ENCODE assay signal across 8 cellular contexts in genomic region chr5:17316973-17317459, GRCh38.
DNase-seq lines count a peak whose midpoint lies in the region; ATAC-seq and TF ChIP-seq lines count a peak whose summit lies in the region.

No MANE protein-coding gene starts in this region.

- H3K9me3 Mint-ChIP-seq in GM23338 = no peaks in the 10 kb centered on the region

- TF ChIP-seq CTCF in OCI-LY7 (conservative IDR thresholded peaks at IDR 0.05; ENCODE audit: low read length) (no peak), GM23338 (conservative IDR thresholded peaks at IDR 0.05; ENCODE audit: low read depth in 2 of 2) (no peak)

- H3K4me1 ChIP-seq in OCI-LY7 (ENCODE audit: insufficient read depth, low read length, poor library complexity, severe bottlenecking) = peaks cover 66% of the 10 kb centered on the region
- peaks cover 12% of the 10 kb centered on the region for H3K4me1 ChIP-seq in GM23338 (ENCODE audit: insufficient read depth)

- H3K79me2 ChIP-seq in OCI-LY7 (ENCODE audit: insufficient read depth, low read depth, low read length) = no peaks in the 10 kb centered on the region
- no peaks in the 10 kb centered on the region for H3K79me2 ChIP-seq in GM23338 (replicated peaks; ENCODE audit: insufficient read depth)

- no peaks in the 10 kb centered on the region for H4K20me1 ChIP-seq in OCI-LY7 (ENCODE audit: insufficient read depth, low read length)
- H4K20me1 ChIP-seq in GM23338 (replicated peaks; ENCODE audit: insufficient read depth) = no peaks in the 10 kb centered on the region

- CTCF ChIA-PET in OCI-LY7 (lab: Charles Lee; ENCODE audit: unreplicated experiment) = interaction anchor here (1.2 kb wide), 1 partner anchor 38 kb away, joined by 3 read pairs; no protein-coding TSS in a partner anchor

- H3K4me3 Mint-ChIP-seq in GM23338 = no peak overlapping the region

- no peaks in the 10 kb centered on the region for H3K27me3 ChIP-seq in GM23338 (ENCODE audit: insufficient read depth)

- POLR2A ChIA-PET in OCI-LY7 (lab: Charles Lee) = interaction anchor here (0.9 to 1.0 kb wide), 2 partner anchors 34 to 48 kb away, joined by 3 read pairs; no protein-coding TSS in a partner anchor

- no peaks in the 10 kb centered on the region for H3K9me2 ChIP-seq in OCI-LY7 (ENCODE audit: insufficient read depth, low read length)
- no peaks in the 10 kb centered on the region for H3K9me2 ChIP-seq in GM23338 (ENCODE audit: insufficient read depth)

- ATAC-seq in GM18868 (IDR thresholded peaks at IDR 0.05; ENCODE audit: unreplicated experiment) (peak; percentile 76), HG02938 (IDR thresholded peaks at IDR 0.05; ENCODE audit: unreplicated experiment) (peak; percentile 70), GM23338 (no peak)

- no peak overlapping the region for H3K27ac Mint-ChIP-seq in GM23338

- H3K27me3 Mint-ChIP-seq in GM23338 (ENCODE audit: insufficient read depth, low read depth, poor library complexity) = peaks cover 2% of the 10 kb centered on the region

- peak overlapping the region; percentile 98 for H3K27ac ChIP-seq in OCI-LY7 (ENCODE audit: low read depth, low read length, poor library complexity, severe bottlenecking)
- H3K27ac ChIP-seq in GM23338 (ENCODE audit: low read depth) = no peak overlapping the region

- no peaks in the 10 kb centered on the region for H3F3A ChIP-seq in GM23338 (replicated peaks; ENCODE audit: low read depth)

- no peaks in the 10 kb centered on the region for H3K36me3 ChIP-seq in OCI-LY7 (ENCODE audit: insufficient read depth, low read length)
- H3K36me3 ChIP-seq in GM23338 (ENCODE audit: insufficient read depth) = no peaks in the 10 kb centered on the region

- H3K36me3 Mint-ChIP-seq in GM23338 (ENCODE audit: low read depth) = no peaks in the 10 kb centered on the region

- H3K4me1 Mint-ChIP-seq in GM23338 = peaks cover 21% of the 10 kb centered on the region

- no peaks in the 10 kb centered on the region for H3K9me3 ChIP-seq in OCI-LY7 (ENCODE audit: low read length)

- H2AFZ ChIP-seq in OCI-LY7 (ENCODE audit: low read length) = peak overlapping the region; percentile 64; the same call in 1 of the 2 replicates
- H2AFZ ChIP-seq in GM23338 = no peak overlapping the region

- no TSS peak for BruUV-seq in OCI-LY7 (replicated peaks; lab: Mats Ljungman, UMichigan)

- peak overlapping the region; percentile 91 for H3K4me2 ChIP-seq in OCI-LY7 (ENCODE audit: low read length)
- no peak overlapping the region for H3K4me2 ChIP-seq in GM23338

- peak; percentile 76 for DNase-seq in OCI-LY7 (ENCODE audit: low spot score)
- DNase-seq in medulla oblongata (ENCODE audit: extremely low spot score) = peak; percentile 20
- DNase-seq in GM23338 (ENCODE audit: low spot score) = no peak
- no peak for DNase-seq in DMS79 treated with DMSO at 0.1 percent for 48 hours (lab: John Stamatoyannopoulos, UW)
- DNase-seq in NCI-H2171 treated with DMSO at 0.1 percent for 48 hours (lab: John Stamatoyannopoulos, UW) = no peak
- no peak for DNase-seq in DMS 273 (lab: John Stamatoyannopoulos, UW; ENCODE audit: unreplicated experiment)

- H3K4me3 ChIP-seq in OCI-LY7 (ENCODE audit: low read depth, low read length, poor library complexity, severe bottlenecking) = peak overlapping the region; percentile 67
- H3K4me3 ChIP-seq in GM23338 = no peak overlapping the region

- intact Hi-C loops in OCI-LY7 (cut with micrococcal nuclease; ENCODE audit: unreplicated experiment) = loop anchor here (1.0 to 5.0 kb wide), 3 partner anchors 35 to 99 kb away; no protein-coding TSS in a partner anchor

TF ChIP-seq in GM23338, 12 proteins besides CTCF, POLR2A, EP300 and RAD21:
- TF ChIP-seq JUNB (IDR thresholded peaks at IDR 0.05; ENCODE audit: unreplicated experiment) = no peak
- TF ChIP-seq ZNF462 (CRISPR knock-in tag; IDR thresholded peaks at IDR 0.05) = no peak
TF ChIP-seq in GM23338: peak in this region for 0.

Comparison
In these comparisons a context has a peak if more than half of its experiments do, and no peak if none do; other contexts are left out.
1. DNase-seq: peak in OCI-LY7 (single experiment) and medulla oblongata (single experiment); none in GM23338 (single experiment), DMS79 treated with DMSO at 0.1 percent for 48 hours (single experiment), NCI-H2171 treated with DMSO at 0.1 percent for 48 hours (single experiment) and DMS 273 (single experiment).